8 cellular contexts compared by ENCODE assay signal in genomic region chr18:34977787-34978532, GRCh38.
A peak's percentile ranks its signal among the peaks of the same experiment; 100 is the strongest.
DNase-seq lines count a peak whose midpoint lies in the region; ATAC-seq, FAIRE-seq and TF ChIP-seq lines count a peak whose summit lies in the region.

No MANE protein-coding gene starts in this region.

- peak; percentile 37 for ATAC-seq in GM19455 (IDR thresholded peaks at IDR 0.05; ENCODE audit: unreplicated experiment)

- H3K9me1 ChIP-seq in keratinocyte (ENCODE audit: control insufficient read depth, extremely low read depth, insufficient read depth, low read length), result no peaks in the 10 kb centered on the region

- H3K36me3 ChIP-seq in BLaER1 (no peaks in the 10 kb centered on the region), Karpas-422 (ENCODE audit: insufficient read depth, low read length) (no peaks in the 10 kb centered on the region), WERI-Rb-1 (no peaks in the 10 kb centered on the region), bronchial epithelial cell (ENCODE audit: control insufficient read depth, insufficient read depth, low read length) (no peaks in the 10 kb centered on the region), keratinocyte (ENCODE audit: control insufficient read depth in 2 of 2, extremely low read depth in 1 of 2, insufficient read depth in 2 of 2, low read length in 2 of 2) (no peaks in the 10 kb centered on the region)

- peak overlapping the region; percentile 36; the same call in 1 of the 2 replicates for H3K27ac ChIP-seq in BLaER1
- H3K27ac ChIP-seq in Karpas-422 (ENCODE audit: low read length), result no peak overlapping the region
- H3K27ac ChIP-seq in WERI-Rb-1, result no peak overlapping the region
- peak overlapping the region; percentile 51 for H3K27ac ChIP-seq in keratinocyte (ENCODE audit: control insufficient read depth, insufficient read depth, low read length)

- dilution Hi-C loops in keratinocyte (cut with MboI; ENCODE audit: extremely low pct_ligation_motif_present, low sequenced_read_pairs), result no loop called here

- TF ChIP-seq CTCF in WERI-Rb-1 (IDR thresholded peaks at IDR 0.05; ENCODE audit: low read depth, low read length) (no peak), bronchial epithelial cell (IDR thresholded peaks at IDR 0.05; ENCODE audit: insufficient read depth, low read length, severe bottlenecking) (no peak), keratinocyte (optimal IDR thresholded peaks at IDR 0.05 in 1 of 3, IDR thresholded peaks at IDR 0.05 in 1 of 3, conservative IDR thresholded peaks at IDR 0.05 in 1 of 3; ENCODE audit: extremely low read depth in 1 of 3, insufficient read depth in 2 of 3, low read length in 3 of 3) (no peak)

- peak overlapping the region; percentile 95 for H3K4me2 ChIP-seq in BLaER1
- peak overlapping the region; percentile 88 for H3K4me2 ChIP-seq in Karpas-422 (ENCODE audit: low read depth, low read length, poor library complexity, severe bottlenecking)
- H3K4me2 ChIP-seq in keratinocyte (ENCODE audit: control insufficient read depth, extremely low read depth, insufficient read depth, low read depth, low read length), result peak overlapping the region; percentile 92

- no peaks in the 10 kb centered on the region for H3K79me2 ChIP-seq in Karpas-422 (ENCODE audit: low read length)
- no peaks in the 10 kb centered on the region for H3K79me2 ChIP-seq in keratinocyte (ENCODE audit: control insufficient read depth, insufficient read depth, low read length)

- H3K4me3 ChIP-seq in BLaER1 (peak overlapping the region; percentile 82), Karpas-422 (ENCODE audit: low read length) (peak overlapping the region; percentile 75), WERI-Rb-1 (ENCODE audit: low read depth, low read length) (peak overlapping the region; percentile 75), bronchial epithelial cell (ENCODE audit: low read depth, low read length) (peak overlapping the region; percentile 32), keratinocyte (ENCODE audit: control insufficient read depth in 2 of 3, extremely low read depth in 1 of 3, insufficient read depth in 2 of 3, low read depth in 1 of 3, low read length in 3 of 3) (peak overlapping the region; percentile 43 to 77 (median 58))

- no peak for FAIRE-seq in bronchial epithelial cell (lab: Jason Lieb, UNC)
- no peak for FAIRE-seq in keratinocyte (lab: Jason Lieb, UNC)

- H3K9ac ChIP-seq in BLaER1 (peak overlapping the region; percentile 74), Karpas-422 (ENCODE audit: low read length) (peak overlapping the region; percentile 60), keratinocyte (ENCODE audit: control insufficient read depth, extremely low read depth, insufficient read depth, low read length) (peak overlapping the region; percentile 33)

- H3K4me1 ChIP-seq in BLaER1 (peaks cover 16% of the 10 kb centered on the region), Karpas-422 (ENCODE audit: low read length) (peaks cover 28% of the 10 kb centered on the region), keratinocyte (ENCODE audit: control insufficient read depth, extremely low read depth, insufficient read depth, low read length) (peaks cover 27% of the 10 kb centered on the region)

- H3K9me3 ChIP-seq in BLaER1 (no peaks in the 10 kb centered on the region), Karpas-422 (ENCODE audit: low read length) (no peaks in the 10 kb centered on the region), WERI-Rb-1 (ENCODE audit: severe bottlenecking) (no peaks in the 10 kb centered on the region), keratinocyte (ENCODE audit: control insufficient read depth, low read depth, low read length) (no peaks in the 10 kb centered on the region)

- peak overlapping the region; percentile 92 for H2AFZ ChIP-seq in Karpas-422 (ENCODE audit: low read length)
- H2AFZ ChIP-seq in keratinocyte (ENCODE audit: control insufficient read depth, low read length), result peak overlapping the region; percentile 51

- H3K27me3 ChIP-seq in BLaER1 (peaks cover 27% of the 10 kb centered on the region; the same call in 1 of the 2 replicates), Karpas-422 (ENCODE audit: low read length) (no peaks in the 10 kb centered on the region), WERI-Rb-1 (ENCODE audit: insufficient read depth, low read depth, severe bottlenecking) (peaks cover 40% of the 10 kb centered on the region), bronchial epithelial cell (ENCODE audit: control insufficient read depth, insufficient read depth, low read length) (peaks cover 26% of the 10 kb centered on the region), keratinocyte (ENCODE audit: control insufficient read depth, extremely low read depth, insufficient read depth, low read length) (peaks cover 37% of the 10 kb centered on the region)

- H3K9me2 ChIP-seq in Karpas-422 (replicated peaks; ENCODE audit: insufficient read depth, low read length), result no peaks in the 10 kb centered on the region

- no peaks in the 10 kb centered on the region for H4K20me1 ChIP-seq in BLaER1
- no peaks in the 10 kb centered on the region for H4K20me1 ChIP-seq in Karpas-422 (ENCODE audit: insufficient read depth, low read depth, low read length)
- no peaks in the 10 kb centered on the region for H4K20me1 ChIP-seq in keratinocyte (ENCODE audit: control insufficient read depth, extremely low read depth, insufficient read depth, low read length)

- DNase-seq in Karpas-422 (peak; percentile 80), WERI-Rb-1 (peak; percentile 63), bronchial epithelial cell (ENCODE audit: low read depth) (peak; percentile 18), keratinocyte (ENCODE audit: low read depth, low spot score) (no peak), NCI-H2107 treated with DMSO at 0.1 percent for 48 hours (lab: John Stamatoyannopoulos, UW; ENCODE audit: unreplicated experiment) (no peak)
- peak in 2 of 3 donors; percentile 38 to 60 for DNase-seq in stimulated activated CD4-positive, alpha-beta T cell treated with anti-CD3 and anti-CD28 coated beads, Interleukin-12 subunit alpha, Interleukin-12 subunit beta, amount 100 ng/mL, for 48 hours (ENCODE audit: low read depth in 2 of 3, low spot score in 1 of 3)

Comparison
In these comparisons a context has a peak if more than half of its experiments do, and no peak if none do; other contexts are left out.
1. H3K27ac ChIP-seq: peak in BLaER1 (single experiment) and keratinocyte (single experiment); none in Karpas-422 (single experiment) and WERI-Rb-1 (single experiment).
2. H3K4me3 ChIP-seq: peak in every context shown above with its lines; median percentile 82 in BLaER1; 75 in Karpas-422; 75 in WERI-Rb-1; 58 in keratinocyte; 32 in bronchial epithelial cell.
3. DNase-seq: peak in Karpas-422 (single experiment), WERI-Rb-1 (single experiment), bronchial epithelial cell (single experiment) and stimulated activated CD4-positive, alpha-beta T cell treated with anti-CD3 and anti-CD28 coated beads, Interleukin-12 subunit alpha, Interleukin-12 subunit beta, amount 100 ng/mL, for 48 hours (2 of 3); none in keratinocyte (single experiment) and NCI-H2107 treated with DMSO at 0.1 percent for 48 hours (single experiment).
4. Peak in every context shown above with its lines, with median percentiles within 50 percentile points of each other: H3K4me2 ChIP-seq and H3K9ac ChIP-seq.